ENCODE assay signal across 19 cellular contexts in the genomic region with DNA sequence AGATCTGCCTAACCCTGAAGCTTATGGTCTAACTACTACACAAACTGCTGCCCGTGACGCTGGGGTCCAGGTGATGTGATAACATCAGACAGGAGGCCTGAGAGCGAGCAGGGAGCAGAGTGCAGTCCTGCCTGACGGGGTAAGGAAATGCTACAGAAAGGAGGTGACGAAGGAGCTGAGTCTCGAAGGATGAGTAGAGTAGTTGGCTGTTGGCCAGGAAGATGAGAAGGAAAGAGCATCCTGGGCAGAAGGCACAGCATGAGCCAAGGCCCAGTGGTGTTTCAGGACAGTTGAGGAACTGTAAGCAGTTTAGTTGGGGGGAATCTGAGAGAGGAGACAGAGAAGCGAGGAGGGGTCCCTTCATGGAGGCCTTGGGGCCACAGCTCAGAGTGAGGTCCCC.
DNase-seq lines count a peak whose midpoint lies in the region; ATAC-seq and TF ChIP-seq lines count a peak whose summit lies in the region.
"Had no signal": no experiment of that assay in that cellular context is flagged by ENCODE, and none has a peak within 500 bp of the region (broad histone marks: within the 10 kb centered on the region; RNA-seq: fewer than 3 reads in every experiment).

No MANE protein-coding gene starts in this region.

- H3K36me3 Mint-ChIP-seq in activated CD4-positive, alpha-beta T cell treated with anti-CD3 and anti-CD28 coated beads for 36 hours (ENCODE audit: low read depth): no peaks in the 10 kb centered on the region
- H3K36me3 Mint-ChIP-seq in activated naive CD8-positive, alpha-beta T cell treated with anti-CD3 and anti-CD28 coated beads, Interleukin-2, amount 10 ng/mL, durations not matched to agents 7 days and 5 days: peaks cover 1% of the 10 kb centered on the region
- H3K36me3 Mint-ChIP-seq in naive thymus-derived CD8-positive, alpha-beta T cell: peaks cover 0 to 10% (median 0%) of the 10 kb centered on the region in 3 donors
- H3K36me3 Mint-ChIP-seq: mesothelial cell of epicardium had no signal

- POLR2A ChIA-PET in activated CD4-positive, alpha-beta T cell treated with anti-CD3 and anti-CD28 coated beads for 36 hours (lab: Charles Lee): no interaction called here
- POLR2A ChIA-PET in activated naive CD8-positive, alpha-beta T cell treated with anti-CD3 and anti-CD28 coated beads, Interleukin-2, amount 10 ng/mL, durations not matched to agents 7 days and 5 days (lab: Charles Lee): no interaction called here
- POLR2A ChIA-PET in naive thymus-derived CD8-positive, alpha-beta T cell (lab: Charles Lee): no interaction called here
- POLR2A ChIA-PET in HEK293T (lab: Yijun Ruan, JAX): no interaction called here

- DNase-seq in activated CD4-positive, alpha-beta T cell treated with anti-CD3 and anti-CD28 coated beads for 36 hours: no peak
- no peak for DNase-seq in activated CD4-positive, alpha-beta T cell treated with anti-CD3 and anti-CD28 coated beads for 1 hour
- DNase-seq in HT1080 (ENCODE audit: low read depth) (peak; percentile 16), HEK293T (ENCODE audit: extremely low spot score) (no peak), MV-4-11 (lab: John Stamatoyannopoulos, UW) (no peak)
- DNase-seq in activated naive CD8-positive, alpha-beta T cell treated with anti-CD3 and anti-CD28 coated beads, Interleukin-2, amount 10 ng/mL, durations not matched to agents 7 days and 5 days: no peak
- DNase-seq in naive thymus-derived CD8-positive, alpha-beta T cell: no peak
- DNase-seq: 8988T; activated CD4-positive, alpha-beta T cell treated with anti-CD3 and anti-CD28 coated beads, Interleukin-2, amount 10 ng/mL, durations not matched to agents 24 days and 14 days; effector memory CD4-positive, alpha-beta T cell; EL; IMR-90; NCI-H1694 treated with DMSO at 0.1 percent for 48 hours; NCI-H69; trophoblast cell had no signal

- intact Hi-C loops in activated CD4-positive, alpha-beta T cell treated with anti-CD3 and anti-CD28 coated beads for 36 hours (cut with DNase I, micrococcal nuclease): no loop called here

- H3K4me3 Mint-ChIP-seq in activated CD4-positive, alpha-beta T cell treated with anti-CD3 and anti-CD28 coated beads for 36 hours: no peak overlapping the region
- no peak overlapping the region for H3K4me3 Mint-ChIP-seq in activated naive CD8-positive, alpha-beta T cell treated with anti-CD3 and anti-CD28 coated beads, Interleukin-2, amount 10 ng/mL, durations not matched to agents 7 days and 5 days
- H3K4me3 Mint-ChIP-seq in naive thymus-derived CD8-positive, alpha-beta T cell: peak overlapping the region in 4 of 10 donors; percentile 8 to 48 (median 22)
- H3K4me3 Mint-ChIP-seq: activated CD4-positive, alpha-beta T cell treated with anti-CD3 and anti-CD28 coated beads, Interleukin-2, amount 10 ng/mL, durations not matched to agents 24 days and 14 days; mesothelial cell of epicardium; stimulated activated naive CD8-positive, alpha-beta T cell treated with anti-CD3 and anti-CD28 coated beads, Interleukin-15, Interleukin-2, amounts not matched to agents 100 ng/mL and 50 ng/mL, for 24 hours had no signal

- CTCF ChIA-PET in activated CD4-positive, alpha-beta T cell treated with anti-CD3 and anti-CD28 coated beads for 36 hours (lab: Charles Lee): no interaction called here
- CTCF ChIA-PET in HEK293T (lab: Yijun Ruan, JAX): no interaction called here

- no peaks in the 10 kb centered on the region for H3K9me3 Mint-ChIP-seq in activated CD4-positive, alpha-beta T cell treated with anti-CD3 and anti-CD28 coated beads for 36 hours (ENCODE audit: low read depth)
- H3K9me3 Mint-ChIP-seq in activated naive CD8-positive, alpha-beta T cell treated with anti-CD3 and anti-CD28 coated beads, Interleukin-2, amount 10 ng/mL, durations not matched to agents 7 days and 5 days: peaks cover 8% of the 10 kb centered on the region
- H3K9me3 Mint-ChIP-seq in naive thymus-derived CD8-positive, alpha-beta T cell: peaks cover 0 to 24% (median 5%) of the 10 kb centered on the region in 9 donors

- peaks cover 11% of the 10 kb centered on the region for H3K4me1 Mint-ChIP-seq in activated CD4-positive, alpha-beta T cell treated with anti-CD3 and anti-CD28 coated beads for 36 hours
- H3K4me1 Mint-ChIP-seq in activated naive CD8-positive, alpha-beta T cell treated with anti-CD3 and anti-CD28 coated beads, Interleukin-2, amount 10 ng/mL, durations not matched to agents 7 days and 5 days: peaks cover 9% of the 10 kb centered on the region
- peaks cover 12 to 15% (median 13%) of the 10 kb centered on the region in 4 donors for H3K4me1 Mint-ChIP-seq in naive thymus-derived CD8-positive, alpha-beta T cell
- H3K4me1 Mint-ChIP-seq: mesothelial cell of epicardium had no signal

- ATAC-seq in activated CD4-positive, alpha-beta T cell treated with anti-CD3 and anti-CD28 coated beads for 36 hours: no peak
- no peak for ATAC-seq in activated naive CD8-positive, alpha-beta T cell treated with anti-CD3 and anti-CD28 coated beads, Interleukin-2, amount 10 ng/mL, durations not matched to agents 7 days and 5 days (ENCODE audit: low read depth)
- ATAC-seq in naive thymus-derived CD8-positive, alpha-beta T cell: peak in 1 of 2 donors; percentile 12
- no peak for ATAC-seq in HG02571 (IDR thresholded peaks at IDR 0.05; ENCODE audit: unreplicated experiment)

- peak overlapping the region; percentile 3 for H3K27ac Mint-ChIP-seq in activated CD4-positive, alpha-beta T cell treated with anti-CD3 and anti-CD28 coated beads for 36 hours
- H3K27ac Mint-ChIP-seq in activated naive CD8-positive, alpha-beta T cell treated with anti-CD3 and anti-CD28 coated beads, Interleukin-2, amount 10 ng/mL, durations not matched to agents 7 days and 5 days: peak overlapping the region; percentile 67
- peak overlapping the region in 9 of 10 donors; percentile 43 to 91 (median 86) for H3K27ac Mint-ChIP-seq in naive thymus-derived CD8-positive, alpha-beta T cell
- H3K27ac Mint-ChIP-seq: activated CD4-positive, alpha-beta T cell treated with anti-CD3 and anti-CD28 coated beads, Interleukin-2, amount 10 ng/mL, durations not matched to agents 24 days and 14 days; mesothelial cell of epicardium; progenitor cell of endocrine pancreas; stimulated activated naive CD8-positive, alpha-beta T cell treated with anti-CD3 and anti-CD28 coated beads, Interleukin-15, Interleukin-2, amounts not matched to agents 100 ng/mL and 50 ng/mL, for 24 hours had no signal

- peaks cover 3% of the 10 kb centered on the region for H3K27me3 Mint-ChIP-seq in activated CD4-positive, alpha-beta T cell treated with anti-CD3 and anti-CD28 coated beads for 36 hours
- no peaks in the 10 kb centered on the region for H3K27me3 Mint-ChIP-seq in activated naive CD8-positive, alpha-beta T cell treated with anti-CD3 and anti-CD28 coated beads, Interleukin-2, amount 10 ng/mL, durations not matched to agents 7 days and 5 days
- peaks cover 7 to 15% (median 11%) of the 10 kb centered on the region in 5 donors for H3K27me3 Mint-ChIP-seq in naive thymus-derived CD8-positive, alpha-beta T cell
- H3K27me3 Mint-ChIP-seq: activated CD4-positive, alpha-beta T cell treated with anti-CD3 and anti-CD28 coated beads, Interleukin-2, amount 10 ng/mL, durations not matched to agents 24 days and 14 days; stimulated activated naive CD8-positive, alpha-beta T cell treated with anti-CD3 and anti-CD28 coated beads, Interleukin-15, Interleukin-2, amounts not matched to agents 100 ng/mL and 50 ng/mL, for 24 hours had no signal

TF ChIP-seq in HEK293T, 16 proteins besides CTCF, POLR2A, EP300 and RAD21:
- TF ChIP-seq NFRKB (IDR thresholded peaks at IDR 0.05) (no peak), PKNOX1 (IDR thresholded peaks at IDR 0.05) (no peak)

Comparison
In these comparisons a context has a peak if more than half of its experiments do, and no peak if none do; other contexts are left out.
1. H3K27ac Mint-ChIP-seq: peak in every context shown above with its lines; median percentile 86 in naive thymus-derived CD8-positive, alpha-beta T cell; 67 in activated naive CD8-positive, alpha-beta T cell treated with anti-CD3 and anti-CD28 coated beads, Interleukin-2, amount 10 ng/mL, durations not matched to agents 7 days and 5 days; 3 in activated CD4-positive, alpha-beta T cell treated with anti-CD3 and anti-CD28 coated beads for 36 hours.